Comparison of ENCODE assay signal across 30 cellular contexts in genomic region chr1:54766726-54767125, GRCh38. TPM values are rescaled to one million over a fixed set of nuclear protein-coding genes. Genes with fewer than 3 reads are reported as not detected.
DNase-seq lines count a peak whose midpoint lies in the region; ATAC-seq and TF ChIP-seq lines count a peak whose summit lies in the region.
"Had no signal": no experiment of that assay in that cellular context is flagged by ENCODE, and none has a peak within 500 bp of the region (broad histone marks: within the 10 kb centered on the region; RNA-seq: fewer than 3 reads in every experiment).

No MANE protein-coding gene starts in this region.

- BruUV-seq in A673 (replicated peaks; lab: Mats Ljungman, UMichigan) = no TSS peak

- TF ChIP-seq EP300 in tibial nerve (IDR thresholded peaks at IDR 0.05) = no peak

- H3K4me2 ChIP-seq in mesendoderm (ENCODE audit: low read length) = no peak overlapping the region

- no peak overlapping the region for H4K8ac ChIP-seq in mesendoderm (ENCODE audit: low read depth, low read length)

- H3K4me1 ChIP-seq in A673 (ENCODE audit: insufficient read depth, low read length, poor library complexity, severe bottlenecking) (peaks cover 12% of the 10 kb centered on the region), HEK293 (ENCODE audit: control insufficient read depth, insufficient read depth, low read length) (0 out of 2 replicates have a peak, but pooled peaks cover 2% of the 10 kb centered on the region), mesendoderm (ENCODE audit: control insufficient read depth, low read depth, low read length) (peaks cover 9% of the 10 kb centered on the region), tibial nerve (peaks cover 0 to 21% (median 6%) of the 10 kb centered on the region in 4 donors)
- H3K4me1 ChIP-seq: breast epithelium had no signal

- H3K9me3 ChIP-seq in A673 (ENCODE audit: low read depth, low read length, poor library complexity, severe bottlenecking) (no peaks in the 10 kb centered on the region), HEK293 (ENCODE audit: control insufficient read depth, insufficient read depth, low read depth, low read length) (no peaks in the 10 kb centered on the region), SK-N-MC (ENCODE audit: low read depth, low read length) (no peaks in the 10 kb centered on the region), tibial nerve (no peaks in the 10 kb centered on the region)
- H3K9me3 ChIP-seq: breast epithelium, gastroesophageal sphincter, prostate gland, tibial artery had no signal

- H3K9ac ChIP-seq in SK-N-MC (ENCODE audit: insufficient read length) (peak overlapping the region; percentile 25), mesendoderm (ENCODE audit: low read length) (no peak overlapping the region)

- peak overlapping the region; percentile 17 for H3K56ac ChIP-seq in mesendoderm (ENCODE audit: low read length)

- TF ChIP-seq CTCF in A673 (conservative IDR thresholded peaks at IDR 0.05; ENCODE audit: low read depth, low read length) = no peak
- TF ChIP-seq CTCF in HEK293 (tag by site-specific recombination; IDR thresholded peaks at IDR 0.05) = no peak
- TF ChIP-seq CTCF in tibial nerve (IDR thresholded peaks at IDR 0.05) = no peak

- H3K79me1 ChIP-seq in mesendoderm (ENCODE audit: low read length) = no peaks in the 10 kb centered on the region

- H3K27ac ChIP-seq in A673 (ENCODE audit: low read depth, low read length, poor library complexity, severe bottlenecking) = no peak overlapping the region
- H3K27ac ChIP-seq in HEK293 (ENCODE audit: extremely low read depth, low read depth, low read length) = no peak overlapping the region
- peak overlapping the region; percentile 65 for H3K27ac ChIP-seq in SK-N-MC
- no peak overlapping the region for H3K27ac ChIP-seq in mesendoderm (ENCODE audit: low read depth, low read length)
- H3K27ac ChIP-seq in tibial nerve = no peak overlapping the region
- H3K27ac ChIP-seq: breast epithelium, gastroesophageal sphincter, prostate gland, tibial artery had no signal

- H2BK15ac ChIP-seq in mesendoderm (replicated peaks; ENCODE audit: low read depth) = no peak overlapping the region

- no peak overlapping the region for H3K4ac ChIP-seq in mesendoderm (ENCODE audit: low read depth, low read length)

- CTCF ChIA-PET in A673 (lab: Charles Lee) = no interaction called here
- CTCF ChIA-PET in HEK293 (lab: Yijun Ruan, JAX) = no interaction called here

- no peak overlapping the region for H2AK5ac ChIP-seq in mesendoderm (ENCODE audit: low read length)

- no peak for TF ChIP-seq POLR2A in tibial nerve (IDR thresholded peaks at IDR 0.05)

- ATAC-seq in GM21423 (IDR thresholded peaks at IDR 0.05; ENCODE audit: unreplicated experiment) (no peak), Right ventricle myocardium superior (ENCODE audit: poor library complexity) (no peak)
- ATAC-seq: activated naive CD4-positive, alpha-beta T cell treated with anti-CD3 and anti-CD28 coated beads, Interleukin-2, amount 50 U/mL, for 72 hours; gastroesophageal sphincter; PC-3; SK-N-SH treated with all-trans-retinoic acid at 6 μM for 48 hours had no signal

- no CpG with 5 or more reads among the region's 4 CpGs for WGBS in mesendoderm (ENCODE audit: extremely low coverage, insufficient coverage, low lambda C conversion rate)
- 11 to 28% methylated on average over 4 of the region's 4 CpGs for WGBS in tibial nerve, 2 donors

- no peaks in the 10 kb centered on the region for H3K79me2 ChIP-seq in mesendoderm (ENCODE audit: control insufficient read depth, insufficient read depth, low read length)

- POLR2A ChIA-PET in A673 (lab: Charles Lee; ENCODE audit: low non-redundant PET) = no interaction called here
- POLR2A ChIA-PET in HEK293 (lab: Yijun Ruan, JAX) = no interaction called here

- H4K5ac ChIP-seq in mesendoderm (ENCODE audit: low read length) = no peak overlapping the region

- H3K23ac ChIP-seq in mesendoderm (ENCODE audit: low read length) = no peak overlapping the region

- no peak overlapping the region for H3K18ac ChIP-seq in mesendoderm (ENCODE audit: low read length)

- H3K36me3 ChIP-seq in A673 (ENCODE audit: insufficient read depth, low read length, poor library complexity, severe bottlenecking) (no peaks in the 10 kb centered on the region), HEK293 (ENCODE audit: control insufficient read depth in 2 of 2, insufficient read depth in 1 of 2, low read length in 2 of 2) (no peaks in the 10 kb centered on the region), SK-N-MC (ENCODE audit: insufficient read depth, low read length) (no peaks in the 10 kb centered on the region), mesendoderm (ENCODE audit: control insufficient read depth, insufficient read depth, low read length) (no peaks in the 10 kb centered on the region), tibial nerve (no peaks in the 10 kb centered on the region)
- H3K36me3 ChIP-seq: breast epithelium, gastroesophageal sphincter, prostate gland, tibial artery had no signal

- H2BK5ac ChIP-seq in mesendoderm (ENCODE audit: low read length) = no peak overlapping the region

- H3K27me3 ChIP-seq in A673 (replicated peaks; ENCODE audit: insufficient read depth, low read depth, low read length, poor library complexity) = no peaks in the 10 kb centered on the region
- H3K27me3 ChIP-seq in mesendoderm (ENCODE audit: insufficient read depth, low read length, poor library complexity) = no peaks in the 10 kb centered on the region
- H3K27me3 ChIP-seq in tibial nerve = no peaks in the 10 kb centered on the region
- H3K27me3 ChIP-seq: breast epithelium, gastroesophageal sphincter had no signal

- H3K4me3 ChIP-seq in A673 (ENCODE audit: low read depth, low read length, poor library complexity, severe bottlenecking) (no peak overlapping the region), HEK293 (ENCODE audit: low read depth, low read length) (no peak overlapping the region), SK-N-MC (peak overlapping the region; percentile 2; the same call in 1 of the 2 replicates), mesendoderm (ENCODE audit: low read length) (no peak overlapping the region), tibial nerve (no peak overlapping the region)
- H3K4me3 ChIP-seq: breast epithelium, gastroesophageal sphincter, prostate gland, tibial artery had no signal

- H2BK120ac ChIP-seq in mesendoderm (ENCODE audit: low read depth, low read length) = no peak overlapping the region

- intact Hi-C loops in A673 (cut with micrococcal nuclease; ENCODE audit: unreplicated experiment) = no loop called here
- intact Hi-C loops in Right ventricle myocardium superior (cut with DNase I) = no loop called here

- DNase-seq in A673 (ENCODE audit: low spot score) = peak; percentile 7
- DNase-seq in SK-N-MC (ENCODE audit: low read depth, low spot score) = no peak
- DNase-seq in mesendoderm = peak; percentile 49
- DNase-seq in Right ventricle myocardium superior = no peak
- no peak for DNase-seq in cortex of kidney (lab: John Stamatoyannopoulos, UW)
- DNase-seq in tibial nerve (ENCODE audit: low spot score in 2 of 2) = no peak
- DNase-seq: ACHN; activated B cell treated with CpG ODN at 0.5 μM for 24 hours; activated CD4-positive, alpha-beta T cell treated with anti-CD3 and anti-CD28 coated beads, Interleukin-2, amount 10 ng/mL, durations not matched to agents 7 days and 5 days; activated effector memory CD4-positive, alpha-beta T cell treated with Interleukin-2 at 50 U/mL for 16 hours; CD8-positive, alpha-beta memory T cell; DMS153; HCEC 1CT; mammary epithelial cell; NCI-H1048; NCI-H446 treated with DMSO at 0.1 percent for 48 hours; NK-92 treated with Interleukin-12 subunit alpha and Interleukin-12 subunit beta, amount 100 ng/mL, for 24 hours; nucleus accumbens; PC-3; stimulated activated CD4-positive, alpha-beta T cell treated with anti-CD3 and anti-CD28 coated beads, Interleukin-4, amount 100 ng/mL, for 4 hours; tibial artery had no signal

TF ChIP-seq in HEK293, 187 proteins besides CTCF, POLR2A, EP300 and RAD21:
- 0 out of 2 replicates have a peak, but pooled peaks have one; percentile 34 for TF ChIP-seq GLIS1 (tag by site-specific recombination; IDR thresholded peaks at IDR 0.05)
- TF ChIP-seq, protein P1, sequence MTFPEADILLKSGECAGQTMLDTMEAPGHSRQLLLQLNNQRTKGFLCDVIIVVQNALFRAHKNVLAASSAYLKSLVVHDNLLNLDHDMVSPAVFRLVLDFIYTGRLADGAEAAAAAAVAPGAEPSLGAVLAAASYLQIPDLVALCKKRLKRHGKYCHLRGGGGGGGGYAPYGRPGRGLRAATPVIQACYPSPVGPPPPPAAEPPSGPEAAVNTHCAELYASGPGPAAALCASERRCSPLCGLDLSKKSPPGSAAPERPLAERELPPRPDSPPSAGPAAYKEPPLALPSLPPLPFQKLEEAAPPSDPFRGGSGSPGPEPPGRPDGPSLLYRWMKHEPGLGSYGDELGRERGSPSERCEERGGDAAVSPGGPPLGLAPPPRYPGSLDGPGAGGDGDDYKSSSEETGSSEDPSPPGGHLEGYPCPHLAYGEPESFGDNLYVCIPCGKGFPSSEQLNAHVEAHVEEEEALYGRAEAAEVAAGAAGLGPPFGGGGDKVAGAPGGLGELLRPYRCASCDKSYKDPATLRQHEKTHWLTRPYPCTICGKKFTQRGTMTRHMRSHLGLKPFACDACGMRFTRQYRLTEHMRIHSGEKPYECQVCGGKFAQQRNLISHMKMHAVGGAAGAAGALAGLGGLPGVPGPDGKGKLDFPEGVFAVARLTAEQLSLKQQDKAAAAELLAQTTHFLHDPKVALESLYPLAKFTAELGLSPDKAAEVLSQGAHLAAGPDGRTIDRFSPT (tag by site-specific recombination; IDR thresholded peaks at IDR 0.05) = no peak
- 0 out of 2 replicates have a peak, but pooled peaks have one; percentile 30 for TF ChIP-seq SP7 (tag by site-specific recombination; IDR thresholded peaks at IDR 0.05)
- peak; percentile 26; the same call in 1 of the 2 replicates for TF ChIP-seq ZIC2 (tag by site-specific recombination; IDR thresholded peaks at IDR 0.05)

RNA-seq across cellular contexts. Expression of gene PARS2, which starts 2.4 kb away (rescaled TPM):
- total RNA-seq in A673 (2021) (6.9 and 7.0 TPM in 2 replicates), Right ventricle myocardium superior (4.0 TPM), tibial nerve (10 to 100 TPM in 1 of 4 donors, 1 to 10 TPM in 3; 3.3 to 11.4 (median 5.4) TPM)
- polyA plus RNA-seq in mesendoderm (2013, experiment 1 of 2) = 3.3 TPM
- polyA plus RNA-seq in mesendoderm (2013, experiment 2 of 2) = 3.5 TPM

RNA-seq across cellular contexts. Expression of gene TTC22, which starts 34.4 kb away (rescaled TPM):
- total RNA-seq in A673 (2021) = not detected in 2 replicates
- 0.31 TPM for polyA plus RNA-seq in mesendoderm (2013, experiment 1 of 2)
- polyA plus RNA-seq in mesendoderm (2013, experiment 2 of 2) = 0.46 TPM
- total RNA-seq in Right ventricle myocardium superior = not detected
- not detected for total RNA-seq in tibial nerve
- total RNA-seq: chondrocyte, endothelial cell of umbilical vein had no signal
- polyA plus RNA-seq: endothelial cell of umbilical vein had no signal

RNA-seq across cellular contexts. Expression of gene TTC4, which starts 51.1 kb away (rescaled TPM):
- total RNA-seq in A673 (2021) (25.5 and 26.1 TPM in 2 replicates), Right ventricle myocardium superior (14.8 TPM), tibial nerve (10 to 100 TPM; 14.6 to 29.7 (median 20.8) TPM)
- polyA plus RNA-seq in mesendoderm (2013, experiment 1 of 2) = 26.0 TPM
- polyA plus RNA-seq in mesendoderm (2013, experiment 2 of 2) = 26.5 TPM

Comparison
In these comparisons a context has a peak if more than half of its experiments do, and no peak if none do; other contexts are left out.
1. DNase-seq: peak in A673 (single experiment) and mesendoderm (single experiment); none in SK-N-MC (single experiment), Right ventricle myocardium superior (single experiment), cortex of kidney (single experiment) and tibial nerve (0 of 2).